8 cellular contexts compared by ENCODE assay signal in the genomic region with DNA sequence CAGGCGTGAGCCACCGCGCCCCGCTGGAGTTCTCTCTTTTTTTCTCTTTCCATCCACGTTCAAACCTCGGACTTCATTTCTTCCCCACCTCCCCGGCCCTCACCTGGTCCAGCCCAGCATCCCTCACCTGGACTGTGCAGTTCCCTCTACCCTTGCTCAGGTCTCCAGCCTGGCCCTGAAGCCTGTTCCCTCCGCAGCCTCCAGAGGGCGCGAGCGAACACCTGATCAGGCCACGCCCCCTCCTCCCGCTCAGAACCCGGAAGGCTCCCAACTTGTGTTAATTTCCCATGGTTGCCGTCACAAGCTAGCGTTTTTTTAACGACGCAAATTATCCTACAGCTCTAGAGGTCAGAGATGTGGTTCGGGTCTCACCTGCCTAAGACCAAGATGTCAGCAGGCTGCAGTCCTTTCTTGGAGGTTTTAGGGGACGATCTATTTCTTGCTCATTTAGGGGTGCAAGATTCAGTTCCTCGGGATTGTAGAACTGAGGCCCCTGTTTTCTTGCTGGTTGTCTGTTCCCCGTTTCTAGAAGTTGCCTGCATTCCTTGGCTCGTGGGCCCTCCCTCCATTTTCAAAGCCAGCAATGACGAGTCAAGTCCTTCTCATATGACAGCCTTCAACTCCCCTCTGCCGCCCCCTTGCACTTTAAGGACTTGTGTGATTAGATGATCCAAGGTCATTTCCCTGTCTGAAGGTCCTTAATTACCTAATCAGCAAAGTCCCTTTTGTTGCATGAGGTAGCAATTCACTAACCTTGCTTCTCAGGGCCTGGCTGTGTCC. TPM values are rescaled to one million over a fixed set of nuclear protein-coding genes. Genes with fewer than 3 reads are reported as not detected.
A peak's percentile ranks its signal among the peaks of the same experiment; 100 is the strongest.
DNase-seq lines count a peak whose midpoint lies in the region; ATAC-seq and TF ChIP-seq lines count a peak whose summit lies in the region.
"Not testable (repeated sequence)": the region's sequence is repeated elsewhere in the genome, so short reads cannot be mapped to it uniquely, and the experiment has no call there.

No MANE protein-coding gene starts in this region.

- not testable (repeated sequence) for H3K36me3 Mint-ChIP-seq in activated CD4-positive, alpha-beta T cell treated with anti-CD3 and anti-CD28 coated beads, Interleukin-2, amount 10 ng/mL, durations not matched to agents 7 days and 5 days (ENCODE audit: low read depth); activated naive CD8-positive, alpha-beta T cell treated with anti-CD3 and anti-CD28 coated beads for 36 hours; natural killer cell treated with Interleukin-12 subunit alpha and Interleukin-12 subunit beta and Interleukin-15 and Interleukin-18, amount 100 ng/mL, for 72 hours

- H3K4me1 Mint-ChIP-seq in activated CD4-positive, alpha-beta T cell treated with anti-CD3 and anti-CD28 coated beads, Interleukin-2, amount 10 ng/mL, durations not matched to agents 7 days and 5 days = peaks cover 11% of the 10 kb centered on the region
- H3K4me1 Mint-ChIP-seq in activated naive CD8-positive, alpha-beta T cell treated with anti-CD3 and anti-CD28 coated beads for 36 hours = not testable (repeated sequence)
- peaks cover 0 to 13% of the 10 kb centered on the region in 2 donors for H3K4me1 Mint-ChIP-seq in natural killer cell treated with Interleukin-12 subunit alpha and Interleukin-12 subunit beta and Interleukin-15 and Interleukin-18, amount 100 ng/mL, for 72 hours (ENCODE audit: low read depth in 2 of 2)

- H3K36me3 ChIP-seq in BJ (ENCODE audit: control insufficient read depth, insufficient read depth, low read length); MG63: not testable (repeated sequence)

- DNase-seq in BJ (ENCODE audit: low read depth); natural killer cell treated with Interleukin-12 subunit alpha and Interleukin-12 subunit beta and Interleukin-15 and Interleukin-18, amount 100 ng/mL, for 72 hours (ENCODE audit: low spot score): not testable (repeated sequence)
- DNase-seq in MG63 (peak; percentile 13), fibroblast of pulmonary artery (ENCODE audit: low read depth) (peak; percentile 15)
- peak; percentile 69 for DNase-seq in activated CD4-positive, alpha-beta T cell treated with anti-CD3 and anti-CD28 coated beads, Interleukin-2, amount 10 ng/mL, durations not matched to agents 7 days and 5 days
- peak; percentile 65 for DNase-seq in activated naive CD8-positive, alpha-beta T cell treated with anti-CD3 and anti-CD28 coated beads for 36 hours
- peak in 2 of 3 experiments; percentile 33 to 36 for DNase-seq in stimulated activated CD4-positive, alpha-beta T cell treated with anti-CD3 and anti-CD28 coated beads, TNF-alpha, amount 100 ng/mL, for 4 hours (ENCODE audit: low read depth in 3 of 3)

- ATAC-seq in GM21825 (IDR thresholded peaks at IDR 0.05; ENCODE audit: unreplicated experiment) = peak; percentile 50
- ATAC-seq in natural killer cell treated with Interleukin-12 subunit alpha and Interleukin-12 subunit beta and Interleukin-15 and Interleukin-18, amount 100 ng/mL, for 72 hours = peak; percentile 86 to 90

- not testable (repeated sequence) for H3K27me3 Mint-ChIP-seq in activated CD4-positive, alpha-beta T cell treated with anti-CD3 and anti-CD28 coated beads, Interleukin-2, amount 10 ng/mL, durations not matched to agents 7 days and 5 days; activated naive CD8-positive, alpha-beta T cell treated with anti-CD3 and anti-CD28 coated beads for 36 hours; natural killer cell treated with Interleukin-12 subunit alpha and Interleukin-12 subunit beta and Interleukin-15 and Interleukin-18, amount 100 ng/mL, for 72 hours

- CTCF ChIA-PET in BJ (lab: Yijun Ruan, JAX); activated CD4-positive, alpha-beta T cell treated with anti-CD3 and anti-CD28 coated beads, Interleukin-2, amount 10 ng/mL, durations not matched to agents 7 days and 5 days (lab: Charles Lee): not testable (repeated sequence)

- H3K9me3 Mint-ChIP-seq in activated CD4-positive, alpha-beta T cell treated with anti-CD3 and anti-CD28 coated beads, Interleukin-2, amount 10 ng/mL, durations not matched to agents 7 days and 5 days; activated naive CD8-positive, alpha-beta T cell treated with anti-CD3 and anti-CD28 coated beads for 36 hours; natural killer cell treated with Interleukin-12 subunit alpha and Interleukin-12 subunit beta and Interleukin-15 and Interleukin-18, amount 100 ng/mL, for 72 hours: not testable (repeated sequence)

- peak overlapping the region; percentile 76 for H3K27ac Mint-ChIP-seq in activated CD4-positive, alpha-beta T cell treated with anti-CD3 and anti-CD28 coated beads, Interleukin-2, amount 10 ng/mL, durations not matched to agents 7 days and 5 days
- peak overlapping the region; percentile 51 for H3K27ac Mint-ChIP-seq in activated naive CD8-positive, alpha-beta T cell treated with anti-CD3 and anti-CD28 coated beads for 36 hours
- peak overlapping the region in 1 of 2 donors; percentile 51 for H3K27ac Mint-ChIP-seq in natural killer cell treated with Interleukin-12 subunit alpha and Interleukin-12 subunit beta and Interleukin-15 and Interleukin-18, amount 100 ng/mL, for 72 hours

- not testable (repeated sequence) for H3K9me3 ChIP-seq in MG63

- not testable (repeated sequence) for H3K4me3 Mint-ChIP-seq in activated CD4-positive, alpha-beta T cell treated with anti-CD3 and anti-CD28 coated beads, Interleukin-2, amount 10 ng/mL, durations not matched to agents 7 days and 5 days
- peak overlapping the region; percentile 18 for H3K4me3 Mint-ChIP-seq in activated naive CD8-positive, alpha-beta T cell treated with anti-CD3 and anti-CD28 coated beads for 36 hours
- peak overlapping the region; percentile 62 for H3K4me3 Mint-ChIP-seq in natural killer cell treated with Interleukin-12 subunit alpha and Interleukin-12 subunit beta and Interleukin-15 and Interleukin-18, amount 100 ng/mL, for 72 hours

- POLR2A ChIA-PET in BJ (lab: Charles Lee); activated CD4-positive, alpha-beta T cell treated with anti-CD3 and anti-CD28 coated beads, Interleukin-2, amount 10 ng/mL, durations not matched to agents 7 days and 5 days (lab: Charles Lee): not testable (repeated sequence)

- peak; percentile 34 for TF ChIP-seq CTCF in BJ (IDR thresholded peaks at IDR 0.05; ENCODE audit: insufficient read depth, low read depth, low read length)
- peak; percentile 8 for TF ChIP-seq CTCF in fibroblast of pulmonary artery (IDR thresholded peaks at IDR 0.05; ENCODE audit: low read length, missing control alignments)

- H3K27me3 ChIP-seq in BJ (ENCODE audit: control insufficient read depth, insufficient read depth, low read length); MG63: not testable (repeated sequence)

- H3K4me3 ChIP-seq in BJ (ENCODE audit: low read depth, low read length); MG63; fibroblast of pulmonary artery (replicated peaks; ENCODE audit: low read depth, low read length): not testable (repeated sequence)

RNA-seq across cellular contexts. Expression of a gene that starts 59.9 kb away (rescaled TPM):
- polyA plus RNA-seq in BJ (2011; rRNA removed) = 8.6 and 11.4 TPM in 2 replicates
- polyA minus RNA-seq in BJ (2011; rRNA and poly(A)+ RNA removed) = 14.2 and 14.7 TPM in 2 replicates
- 1.8 and 3.3 TPM in 2 replicates for total RNA-seq in MG63 (2014; rRNA removed; shearing (Covaris generic); ENCODE audit: low replicate concordance)
- total RNA-seq in activated CD4-positive, alpha-beta T cell treated with anti-CD3 and anti-CD28 coated beads, Interleukin-2, amount 10 ng/mL, durations not matched to agents 7 days and 5 days = 10 to 100 TPM; 33.0 to 36.3 TPM
- 10 to 100 TPM; 11.3 to 12.2 TPM for total RNA-seq in activated naive CD8-positive, alpha-beta T cell treated with anti-CD3 and anti-CD28 coated beads for 36 hours
- total RNA-seq in natural killer cell treated with Interleukin-12 subunit alpha and Interleukin-12 subunit beta and Interleukin-15 and Interleukin-18, amount 100 ng/mL, for 72 hours = 10 to 100 TPM in 1 of 2 donors, 1 to 10 TPM in 1; 9.4 to 18.6 TPM
